25 cellular contexts compared by ENCODE assay signal in genomic region chr14:64246688-64247087, GRCh38.
"Had no signal": no experiment of that assay in that cellular context is flagged by ENCODE, and none has a peak within 500 bp of the region (broad histone marks: within the 10 kb centered on the region; RNA-seq: fewer than 3 reads in every experiment).

No MANE protein-coding gene starts in this region.

- H3K36me3 ChIP-seq: left ventricle myocardium inferior, ovary, right atrium auricular region, stomach, thyroid gland, transverse colon, uterus had no signal

- ATAC-seq: naive thymus-derived CD4-positive, alpha-beta T cell; natural killer cell treated with Interleukin-12 subunit alpha and Interleukin-12 subunit beta and Interleukin-15 and Interleukin-18, amount 100 ng/mL, for 72 hours; sciatic nerve; stimulated activated naive B cell treated with anti-CD40 and anti-IgM and Interleukin-4, amounts not matched to agents 10 μg/mL and 1 μg/mL and 100 μg/mL, for 72 hours; stimulated activated naive CD8-positive, alpha-beta T cell treated with anti-CD3 and anti-CD28 coated beads, Interleukin-15, Interleukin-2, amounts not matched to agents 100 U/mL and 50 U/mL, for 24 hours had no signal

- H3K27me3 Mint-ChIP-seq: progenitor cell of endocrine pancreas; stimulated activated naive B cell treated with anti-CD40 and anti-IgM and Interleukin-4, amounts not matched to agents 10 μg/mL and 1 μg/mL and 100 μg/mL, for 72 hours had no signal

- H3K4me3 ChIP-seq: left ventricle myocardium inferior, lung, ovary, right atrium auricular region, skin epidermis, stomach, testis, thyroid gland, transverse colon, uterus had no signal

- H3K4me3 Mint-ChIP-seq: immature natural killer cell; mesothelial cell of epicardium; naive thymus-derived CD4-positive, alpha-beta T cell; natural killer cell treated with Interleukin-12 subunit alpha and Interleukin-12 subunit beta and Interleukin-15 and Interleukin-18, amount 100 ng/mL, for 72 hours; stimulated activated naive B cell treated with anti-CD40 and anti-IgM and Interleukin-4, amounts not matched to agents 10 μg/mL and 1 μg/mL and 100 μg/mL, for 72 hours had no signal

- H3K36me3 Mint-ChIP-seq: mesothelial cell of epicardium; natural killer cell treated with Interleukin-12 subunit alpha and Interleukin-12 subunit beta and Interleukin-15 and Interleukin-18, amount 100 ng/mL, for 72 hours had no signal

- H3K9me3 ChIP-seq: left ventricle myocardium inferior, ovary, right atrium auricular region, stomach, testis, thyroid gland, transverse colon, uterus had no signal

- H3K27ac ChIP-seq: left ventricle myocardium inferior, ovary, right atrium auricular region, skin epidermis, stomach, testis, thyroid gland, uterus had no signal

- H3K4me1 Mint-ChIP-seq: immature natural killer cell; mesothelial cell of epicardium; naive thymus-derived CD4-positive, alpha-beta T cell had no signal

- H3K4me1 ChIP-seq: right atrium auricular region, stomach, uterus had no signal

- DNase-seq: hypothalamus; immature natural killer cell; kidney; left ventricle myocardium inferior; mesendoderm; naive thymus-derived CD4-positive, alpha-beta T cell; ovary; stimulated activated CD4-positive, alpha-beta T cell treated with anti-CD3 and anti-CD28 coated beads, Interleukin-12 subunit alpha, Interleukin-12 subunit beta, amount 100 ng/mL, for 4 hours; stimulated activated CD4-positive, alpha-beta T cell treated with anti-CD3 and anti-CD28 coated beads, Interleukin-15, amount 100 ng/mL, for 24 hours; stimulated activated CD4-positive, alpha-beta T cell treated with anti-CD3 and anti-CD28 coated beads, Interleukin-2, amount 100 ng/mL, for 24 hours; stimulated activated CD4-positive, alpha-beta T cell treated with anti-CD3 and anti-CD28 coated beads, Interleukin-4, amount 100 ng/mL, for 1 hour; stimulated activated naive B cell treated with anti-CD40 and anti-IgM and Interleukin-4, amounts not matched to agents 10 μg/mL and 1 μg/mL and 100 μg/mL, for 72 hours; stimulated activated naive CD8-positive, alpha-beta T cell treated with anti-CD3 and anti-CD28 coated beads, Interleukin-15, Interleukin-2, amounts not matched to agents 100 U/mL and 50 U/mL, for 24 hours; stomach; testis; thyroid gland; transverse colon; uterus had no signal

- H3K27ac Mint-ChIP-seq: immature natural killer cell; mesothelial cell of epicardium; naive thymus-derived CD4-positive, alpha-beta T cell; natural killer cell treated with Interleukin-12 subunit alpha and Interleukin-12 subunit beta and Interleukin-15 and Interleukin-18, amount 100 ng/mL, for 72 hours; progenitor cell of endocrine pancreas; stimulated activated naive B cell treated with anti-CD40 and anti-IgM and Interleukin-4, amounts not matched to agents 10 μg/mL and 1 μg/mL and 100 μg/mL, for 72 hours had no signal

- H3K9me3 Mint-ChIP-seq: immature natural killer cell; natural killer cell treated with Interleukin-12 subunit alpha and Interleukin-12 subunit beta and Interleukin-15 and Interleukin-18, amount 100 ng/mL, for 72 hours had no signal

- H3K27me3 ChIP-seq: ovary, right atrium auricular region, stomach, testis, thyroid gland, transverse colon, uterus had no signal
